In the genomic region with DNA sequence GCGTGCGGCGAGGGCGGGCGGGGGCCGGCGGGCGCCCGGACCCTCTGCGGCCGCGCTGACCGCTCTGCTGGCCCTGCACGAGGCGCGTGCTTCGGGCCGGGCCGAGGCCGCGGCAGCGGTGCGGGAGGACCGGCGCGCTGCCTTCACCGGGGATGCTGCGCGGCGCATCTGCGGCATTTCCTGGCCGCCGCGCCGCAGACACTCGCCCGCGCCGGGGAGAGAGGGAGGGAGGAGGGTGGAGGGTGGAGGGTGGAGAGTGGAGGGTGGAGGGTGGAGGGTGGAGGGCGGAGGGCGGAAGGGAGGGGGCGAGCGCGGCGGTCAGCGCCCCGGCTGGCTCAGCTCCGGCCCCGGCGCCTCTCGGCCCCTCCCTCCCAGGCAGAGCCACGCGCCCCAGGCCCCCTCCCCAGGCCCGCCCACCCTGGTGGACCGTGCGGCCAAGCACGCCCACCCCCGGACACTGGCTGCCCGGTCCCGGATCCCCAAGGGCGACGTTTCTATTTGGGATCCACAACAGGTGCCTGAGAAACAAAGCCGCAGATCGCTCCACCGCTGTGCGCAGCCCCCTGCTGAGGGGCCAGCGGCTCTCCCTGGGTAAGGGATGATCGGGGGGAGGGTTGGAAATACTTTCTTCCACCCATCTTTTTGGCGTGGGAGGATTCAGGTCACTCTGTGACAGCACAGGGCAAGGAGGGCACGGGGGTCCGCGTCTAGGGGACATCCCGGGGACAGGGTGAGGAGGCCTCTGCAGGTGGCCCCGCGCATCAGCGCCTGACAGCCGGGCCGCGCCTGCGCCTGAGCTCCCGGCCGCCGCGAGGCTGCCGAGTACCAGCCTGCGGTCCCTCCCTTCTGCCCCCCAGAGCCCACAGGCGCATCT, we compare ENCODE assay signal across 8 cellular contexts.
DNase-seq lines count a peak whose midpoint lies in the region; ATAC-seq and TF ChIP-seq lines count a peak whose summit lies in the region.

No MANE protein-coding gene starts in this region.

- H3K27me3 ChIP-seq in AG04450 (ENCODE audit: control insufficient read depth, insufficient read depth, low read length): no peaks in the 10 kb centered on the region
- H3K27me3 ChIP-seq in colonic mucosa: peaks cover 20% of the 10 kb centered on the region

- H3K27ac ChIP-seq in AG04450 (ENCODE audit: low read depth, low read length) (peak overlapping the region; percentile 33), colonic mucosa (peak overlapping the region; percentile 66)

- CTCF ChIA-PET in AG04450 (lab: Charles Lee): interaction anchor here (0.6 to 1.3 kb wide), 14 partner anchors 9 to 206 kb away, joined by 3 to 5 read pairs (median 3); no protein-coding TSS in a partner anchor

- no peaks in the 10 kb centered on the region for H3K9me3 ChIP-seq in AG04450 (ENCODE audit: control insufficient read depth, insufficient read depth, low read length)
- no peaks in the 10 kb centered on the region for H3K9me3 ChIP-seq in colonic mucosa

- H3K36me3 ChIP-seq in colonic mucosa: no peaks in the 10 kb centered on the region

- H3K4me3 ChIP-seq in AG04450 (ENCODE audit: low read depth, low read length): peak overlapping the region; percentile 80
- H3K4me3 ChIP-seq in WI38 (ENCODE audit: low read depth, low read length): peak overlapping the region; percentile 94
- peak overlapping the region; percentile 49 for H3K4me3 ChIP-seq in colonic mucosa

- no peaks in the 10 kb centered on the region for H3K4me1 ChIP-seq in colonic mucosa

- POLR2A ChIA-PET in AG04450 (lab: Yijun Ruan, JAX): interaction anchor here (0.6 to 1.3 kb wide), 5 partner anchors 11 to 176 kb away, joined by 3 to 7 read pairs (median 3); no protein-coding TSS in a partner anchor

- intact Hi-C loops in colonic mucosa (cut with DNase I): no loop called here

- ATAC-seq in GM18520 (IDR thresholded peaks at IDR 0.05; ENCODE audit: unreplicated experiment): peak; percentile 68
- ATAC-seq in HG03025 (IDR thresholded peaks at IDR 0.05; ENCODE audit: low FRiP score, unreplicated experiment): peak; percentile 89
- ATAC-seq in left lobe of liver: peak; percentile 79

- no peak for DNase-seq in AG04450 (ENCODE audit: low read depth, low spot score)
- peak; percentile 90 for DNase-seq in NCI-H2171 treated with DMSO at 0.1 percent for 48 hours (lab: John Stamatoyannopoulos, UW)
- DNase-seq in colonic mucosa: peak; percentile 62
- DNase-seq in left lobe of liver (ENCODE audit: low spot score): peak; percentile 45
- peak; percentile 47 to 53 for DNase-seq in stimulated activated CD4-positive, alpha-beta T cell treated with anti-CD3 and anti-CD28 coated beads, Interleukin-2, amount 100 ng/mL, for 48 hours

- peak; percentile 61 for TF ChIP-seq CTCF in AG04450 (IDR thresholded peaks at IDR 0.05; ENCODE audit: low read depth, low read length)
- no peak; the same call in 1 of the 2 replicates for TF ChIP-seq CTCF in WI38 (IDR thresholded peaks at IDR 0.05; ENCODE audit: low read depth, low read length)
- peak; percentile 41 for TF ChIP-seq CTCF in colonic mucosa (IDR thresholded peaks at IDR 0.05)

- H3K9ac ChIP-seq in colonic mucosa (ENCODE audit: low read depth in 2 of 2, low read length in 2 of 2): peak overlapping the region; percentile 55 to 74
